Comparison of ENCODE assay signal across 28 cellular contexts in genomic region chr4:140931904-140932303, GRCh38.
"Had no signal": no experiment of that assay in that cellular context is flagged by ENCODE, and none has a peak within 500 bp of the region (broad histone marks: within the 10 kb centered on the region; RNA-seq: fewer than 3 reads in every experiment).

No MANE protein-coding gene starts in this region.

- H3K4me1 Mint-ChIP-seq: activated CD4-positive, alpha-beta memory T cell treated with anti-CD3 and anti-CD28 coated beads, Interleukin-2, amount 10 ng/mL, durations not matched to agents 7 days and 5 days; activated naive CD8-positive, alpha-beta T cell treated with anti-CD3 and anti-CD28 coated beads, Interleukin-2, amount 50 U/mL, for 24 hours; naive B cell; T-helper 17 cell had no signal

- H3K4me3 ChIP-seq: coronary artery, dorsolateral prefrontal cortex, gastrocnemius medialis, psoas muscle, tibial nerve had no signal

- H3K79me2 ChIP-seq: parathyroid adenoma had no signal

- H3K27me3 ChIP-seq: dorsolateral prefrontal cortex, gastrocnemius medialis, tibial nerve had no signal

- H2AFZ ChIP-seq: parathyroid adenoma had no signal

- DNase-seq: activated CD4-positive, alpha-beta memory T cell treated with anti-CD3 and anti-CD28 coated beads, Interleukin-2, amount 10 ng/mL, durations not matched to agents 7 days and 5 days; activated CD4-positive, alpha-beta T cell treated with anti-CD3 and anti-CD28 coated beads for 48 hours; activated CD8-positive, alpha-beta memory T cell treated with anti-CD3 and anti-CD28 coated beads, Interleukin-2, amount 50 U/mL, for 48 hours; activated gamma-delta T cell treated with Interleukin-2 at 50 U/mL for 16 hours; activated naive CD4-positive, alpha-beta T cell treated with anti-CD3 and anti-CD28 coated beads, Interleukin-2, amount 50 U/mL, for 16 hours; activated naive CD8-positive, alpha-beta T cell treated with anti-CD3 and anti-CD28 coated beads, Interleukin-2, amount 50 U/mL, for 24 hours; activated T-cell treated with anti-CD3 and anti-CD28 coated beads, Interleukin-2, amount 50 U/mL, for 24 hours; amygdala; dorsolateral prefrontal cortex; effector memory CD4-positive, alpha-beta T cell; gastrocnemius medialis; hippocampal formation; left cardiac atrium; mammary epithelial cell; naive B cell; psoas muscle; right cardiac atrium; stimulated activated CD4-positive, alpha-beta T cell treated with anti-CD3 and anti-CD28 coated beads, Interleukin-2, amount 100 ng/mL, for 48 hours; stimulated activated naive CD4-positive, alpha-beta T cell treated with Interleukin-2 at 50 U/mL for 16 hours; T-helper 17 cell; T1000; WERI-Rb-1 had no signal

- ATAC-seq: activated CD4-positive, CD25-positive, alpha-beta regulatory T cell treated with anti-CD3 and anti-CD28 coated beads, Interleukin-2, amount 50 U/mL, for 24 hours; activated naive CD8-positive, alpha-beta T cell treated with anti-CD3 and anti-CD28 coated beads, Interleukin-2, amount 50 U/mL, for 24 hours; gastrocnemius medialis; left cardiac atrium; psoas muscle; right cardiac atrium; T-helper 17 cell had no signal

- H3K27ac Mint-ChIP-seq: activated CD4-positive, alpha-beta memory T cell treated with anti-CD3 and anti-CD28 coated beads, Interleukin-2, amount 10 ng/mL, durations not matched to agents 7 days and 5 days; activated naive CD8-positive, alpha-beta T cell treated with anti-CD3 and anti-CD28 coated beads, Interleukin-2, amount 50 U/mL, for 24 hours; activated T-cell treated with anti-CD3 and anti-CD28 coated beads, Interleukin-2, amount 50 U/mL, for 24 hours; mesothelial cell of epicardium; naive B cell; T-helper 17 cell had no signal

- H3K4me3 Mint-ChIP-seq: activated CD4-positive, alpha-beta memory T cell treated with anti-CD3 and anti-CD28 coated beads, Interleukin-2, amount 10 ng/mL, durations not matched to agents 7 days and 5 days; activated naive CD8-positive, alpha-beta T cell treated with anti-CD3 and anti-CD28 coated beads, Interleukin-2, amount 50 U/mL, for 24 hours; activated T-cell treated with anti-CD3 and anti-CD28 coated beads, Interleukin-2, amount 50 U/mL, for 24 hours; mesothelial cell of epicardium; naive B cell; T-helper 17 cell had no signal

- H3K9me3 Mint-ChIP-seq: activated CD4-positive, alpha-beta memory T cell treated with anti-CD3 and anti-CD28 coated beads, Interleukin-2, amount 10 ng/mL, durations not matched to agents 7 days and 5 days; activated naive CD8-positive, alpha-beta T cell treated with anti-CD3 and anti-CD28 coated beads, Interleukin-2, amount 50 U/mL, for 24 hours; activated T-cell treated with anti-CD3 and anti-CD28 coated beads, Interleukin-2, amount 50 U/mL, for 24 hours had no signal

- H3K27ac ChIP-seq: coronary artery, gastrocnemius medialis, parathyroid adenoma, psoas muscle, tibial nerve, WERI-Rb-1 had no signal

- H3K9me3 ChIP-seq: gastrocnemius medialis, psoas muscle, tibial nerve had no signal

- H3K4me1 ChIP-seq: parathyroid adenoma, tibial nerve had no signal

- H3K36me3 ChIP-seq: gastrocnemius medialis, tibial nerve, WERI-Rb-1 had no signal

- FAIRE-seq: keratinocyte had no signal

- H3K9ac ChIP-seq: parathyroid adenoma had no signal
